In genomic region chr10:29255117-29255516, GRCh38 we compare ENCODE assay signal across 20 cellular contexts. TPM values are rescaled to one million over a fixed set of nuclear protein-coding genes. Genes with fewer than 3 reads are reported as not detected.
"Had no signal": no experiment of that assay in that cellular context is flagged by ENCODE, and none has a peak within 500 bp of the region (broad histone marks: within the 10 kb centered on the region; RNA-seq: fewer than 3 reads in every experiment).

No MANE protein-coding gene starts in this region.

- H3K4me1 Mint-ChIP-seq: activated CD4-positive, alpha-beta T cell treated with anti-CD3 and anti-CD28 coated beads, Interleukin-2, amount 10 ng/mL, durations not matched to agents 7 days and 5 days; natural killer cell had no signal

- H3K9me3 ChIP-seq: tibial artery had no signal

- H3K9me3 Mint-ChIP-seq: activated CD4-positive, alpha-beta T cell treated with anti-CD3 and anti-CD28 coated beads, Interleukin-2, amount 10 ng/mL, durations not matched to agents 7 days and 5 days; activated T-helper 1 cell treated with anti-CD3 and anti-CD28 coated beads, Interleukin-12 subunit alpha, Interleukin-12 subunit beta, Interleukin-2, Interleukin-4 antibody, amounts not matched to agents 30 ng/mL and 10 ng/mL and 1 ng/mL, durations not matched to agents 14 hours and 24 hours and 36 hours; natural killer cell; T-helper 2 cell treated with Interferon-gamma antibody and Interleukin-4, amounts not matched to agents 5 μg/mL and 100 μg/mL, for 36 hours had no signal

- H3K36me3 Mint-ChIP-seq: natural killer cell had no signal

- H3K4me3 ChIP-seq: tibial artery had no signal

- H3K27ac ChIP-seq: tibial artery had no signal

- H3K36me3 ChIP-seq: tibial artery had no signal

- H3K27ac Mint-ChIP-seq: activated CD4-positive, alpha-beta T cell treated with anti-CD3 and anti-CD28 coated beads, Interleukin-2, amount 10 ng/mL, durations not matched to agents 7 days and 5 days; activated T-helper 1 cell treated with anti-CD3 and anti-CD28 coated beads, Interleukin-12 subunit alpha, Interleukin-12 subunit beta, Interleukin-2, Interleukin-4 antibody, amounts not matched to agents 30 ng/mL and 10 ng/mL and 1 ng/mL, durations not matched to agents 14 hours and 24 hours and 36 hours; natural killer cell; T-helper 2 cell treated with Interferon-gamma antibody and Interleukin-4, amounts not matched to agents 5 μg/mL and 100 μg/mL, for 36 hours had no signal

- ATAC-seq: left lobe of liver, natural killer cell had no signal

- DNase-seq: activated CD4-positive, alpha-beta T cell treated with anti-CD3 and anti-CD28 coated beads, Interleukin-2, amount 10 ng/mL, durations not matched to agents 7 days and 5 days; activated CD8-positive, alpha-beta memory T cell treated with anti-CD3 and anti-CD28 coated beads, Interleukin-2, amount 50 U/mL, for 48 hours; anterior cingulate cortex; natural killer cell; nucleus accumbens; posterior cingulate gyrus; stimulated activated CD4-positive, alpha-beta T cell treated with anti-CD3 and anti-CD28 coated beads, Interleukin-15, amount 100 ng/mL, for 24 hours; stimulated activated CD4-positive, alpha-beta T cell treated with anti-CD3 and anti-CD28 coated beads, Interleukin-4, amount 100 ng/mL, for 24 hours; stimulated activated naive CD4-positive, alpha-beta T cell; tibial artery had no signal

- H3K4me3 Mint-ChIP-seq: activated CD4-positive, alpha-beta T cell treated with anti-CD3 and anti-CD28 coated beads, Interleukin-2, amount 10 ng/mL, durations not matched to agents 7 days and 5 days; activated T-helper 1 cell treated with anti-CD3 and anti-CD28 coated beads, Interleukin-12 subunit alpha, Interleukin-12 subunit beta, Interleukin-2, Interleukin-4 antibody, amounts not matched to agents 30 ng/mL and 10 ng/mL and 1 ng/mL, durations not matched to agents 14 hours and 24 hours and 36 hours; natural killer cell; T-helper 2 cell treated with Interferon-gamma antibody and Interleukin-4, amounts not matched to agents 5 μg/mL and 100 μg/mL, for 36 hours had no signal

RNA-seq across cellular contexts. Expression of gene LYZL1, which starts 33.8 kb away (rescaled TPM):
- total RNA-seq: activated CD4-positive, alpha-beta T cell treated with anti-CD3 and anti-CD28 coated beads, Interleukin-2, amount 10 ng/mL, durations not matched to agents 7 days and 5 days; activated T-helper 1 cell treated with anti-CD3 and anti-CD28 coated beads, Interleukin-12 subunit alpha, Interleukin-12 subunit beta, Interleukin-2, Interleukin-4 antibody, amounts not matched to agents 30 ng/mL and 10 ng/mL and 1 ng/mL, durations not matched to agents 14 hours and 24 hours and 36 hours; bronchial epithelial cell; dermis microvascular lymphatic vessel endothelial cell; epithelial cell of proximal tubule; left lobe of liver; lung microvascular endothelial cell; natural killer cell; skeletal muscle tissue; subcutaneous adipose tissue had no signal
- polyA plus RNA-seq: keratinocyte had no signal
